In the genomic region with DNA sequence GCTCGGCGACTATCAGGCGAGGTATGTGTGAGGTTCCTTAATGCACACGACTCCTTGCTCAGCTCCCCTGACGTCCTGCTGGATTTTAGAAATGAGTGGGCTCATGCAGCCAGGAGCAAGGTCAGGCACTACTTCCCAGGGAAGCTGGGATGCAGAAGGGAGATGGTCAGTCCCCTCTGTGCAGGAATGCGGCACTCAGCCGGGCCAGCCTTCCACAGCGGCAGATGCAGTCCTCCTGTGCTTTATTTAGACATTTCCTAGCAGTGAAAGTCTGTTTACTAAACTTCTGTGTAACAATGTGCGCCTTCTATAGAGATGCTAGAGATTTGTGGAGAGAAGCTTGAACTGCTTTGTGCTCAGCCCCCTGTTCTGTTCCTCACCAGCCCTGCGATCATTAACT, we compare ENCODE assay signal across 29 cellular contexts.
"Had no signal": no experiment of that assay in that cellular context is flagged by ENCODE, and none has a peak within 500 bp of the region (broad histone marks: within the 10 kb centered on the region; RNA-seq: fewer than 3 reads in every experiment).

No MANE protein-coding gene starts in this region.

- H3K27me3 ChIP-seq: heart right ventricle, neutrophil, right lobe of liver, suprapubic skin, tibial artery, upper lobe of right lung had no signal

- DNase-seq: glutamatergic neuron; heart right ventricle; islet precursor cell; left cardiac atrium; lower lobe of right lung; mammary epithelial cell; mesendoderm; naive B cell; natural killer cell; occipital lobe; psoas muscle; right lobe of liver; stimulated activated CD4-positive, alpha-beta T cell treated with anti-CD3 and anti-CD28 coated beads, Interleukin-1b, Interleukin-23, amount 100 ng/mL, for 48 hours; stimulated activated CD4-positive, alpha-beta T cell treated with anti-CD3 and anti-CD28 coated beads, Interleukin-2, amount 100 ng/mL, for 48 hours; stimulated activated CD4-positive, alpha-beta T cell treated with anti-CD3 and anti-CD28 coated beads, Interleukin-4, amount 100 ng/mL, for 4 hours; stimulated activated CD8-positive, alpha-beta memory T cell treated with anti-CD3 and anti-CD28 coated beads, Interleukin-4, amount 100 ng/mL, for 48 hours; stimulated activated naive B cell treated with anti-CD40 and anti-IgM and Interleukin-4, amounts not matched to agents 10 μg/mL and 1 μg/mL and 100 μg/mL, for 72 hours; stimulated activated naive CD8-positive, alpha-beta T cell treated with anti-CD3 and anti-CD28 coated beads, Interleukin-15, Interleukin-2, amounts not matched to agents 100 U/mL and 50 U/mL, for 24 hours; tibial artery; trophoblast cell; upper lobe of right lung had no signal

- H3K36me3 Mint-ChIP-seq: mesothelial cell of epicardium; naive B cell; natural killer cell; stimulated activated naive B cell treated with anti-CD40 and anti-IgM and Interleukin-4, amounts not matched to agents 10 μg/mL and 1 μg/mL and 100 μg/mL, for 72 hours had no signal

- H3K4me3 Mint-ChIP-seq: mesothelial cell of epicardium; naive B cell; natural killer cell; stimulated activated naive B cell treated with anti-CD40 and anti-IgM and Interleukin-4, amounts not matched to agents 10 μg/mL and 1 μg/mL and 100 μg/mL, for 72 hours had no signal

- H3K27ac Mint-ChIP-seq: mesothelial cell of epicardium; naive B cell; natural killer cell; stimulated activated naive B cell treated with anti-CD40 and anti-IgM and Interleukin-4, amounts not matched to agents 10 μg/mL and 1 μg/mL and 100 μg/mL, for 72 hours had no signal

- H3K79me2 ChIP-seq: hepatocyte had no signal

- H3K4me3 ChIP-seq: heart right ventricle, hepatocyte, lower lobe of right lung, psoas muscle, right lobe of liver, smooth muscle cell, suprapubic skin, thoracic aorta, tibial artery, upper lobe of right lung had no signal

- H3K9me3 ChIP-seq: heart right ventricle, lower lobe of right lung, neutrophil, psoas muscle, right lobe of liver, suprapubic skin, thoracic aorta, tibial artery, upper lobe of right lung had no signal

- H3K27ac ChIP-seq: heart right ventricle, hepatocyte, lower lobe of right lung, neutrophil, parathyroid adenoma, psoas muscle, right lobe of liver, suprapubic skin, thoracic aorta, tibial artery, upper lobe of right lung had no signal

- H3K4me2 ChIP-seq: hepatocyte, smooth muscle cell had no signal

- ATAC-seq: left cardiac atrium; left lobe of liver; lower lobe of right lung; natural killer cell; psoas muscle; right lobe of liver; stimulated activated naive B cell treated with anti-CD40 and anti-IgM and Interleukin-4, amounts not matched to agents 10 μg/mL and 1 μg/mL and 100 μg/mL, for 72 hours; stimulated activated naive CD8-positive, alpha-beta T cell treated with anti-CD3 and anti-CD28 coated beads, Interleukin-15, Interleukin-2, amounts not matched to agents 100 U/mL and 50 U/mL, for 24 hours; upper lobe of right lung had no signal

- H2AFZ ChIP-seq: hepatocyte, parathyroid adenoma had no signal

- H3K9me3 Mint-ChIP-seq: mesothelial cell of epicardium; natural killer cell; stimulated activated naive B cell treated with anti-CD40 and anti-IgM and Interleukin-4, amounts not matched to agents 10 μg/mL and 1 μg/mL and 100 μg/mL, for 72 hours had no signal

- H3K4me1 ChIP-seq: lower lobe of right lung, parathyroid adenoma, psoas muscle, right lobe of liver, suprapubic skin, tibial artery, upper lobe of right lung had no signal

- H3K36me3 ChIP-seq: right lobe of liver, thoracic aorta had no signal
